31 cellular contexts compared by ENCODE assay signal in genomic region chr19:35157431-35157830, GRCh38. TPM values are rescaled to one million over a fixed set of nuclear protein-coding genes. Genes with fewer than 3 reads are reported as not detected.
DNase-seq lines count a peak whose midpoint lies in the region; ATAC-seq and TF ChIP-seq lines count a peak whose summit lies in the region.
"Had no signal": no experiment of that assay in that cellular context is flagged by ENCODE, and none has a peak within 500 bp of the region (broad histone marks: within the 10 kb centered on the region; RNA-seq: fewer than 3 reads in every experiment).

No MANE protein-coding gene starts in this region.

- CTCF ChIA-PET in CD4-positive, alpha-beta T cell (lab: Charles Lee), result interaction anchor here (1.0 kb wide), 1 partner anchor 23 kb away, joined by 3 read pairs; the partner anchor contains the start of gene LGI4
- CTCF ChIA-PET in activated CD8-positive, alpha-beta T cell treated with anti-CD3 and anti-CD28 coated beads for 36 hours (lab: Charles Lee), result interaction anchor here (1.0 kb wide), 1 partner anchor 30 kb away, joined by 3 read pairs; no protein-coding TSS in a partner anchor
- CTCF ChIA-PET in naive thymus-derived CD4-positive, alpha-beta T cell (lab: Charles Lee), result interaction anchor here (0.9 kb wide), 1 partner anchor 15 kb away, joined by 3 read pairs; the partner anchor contains the start of gene FXYD7

- POLR2A ChIA-PET in CD4-positive, alpha-beta T cell (lab: Charles Lee), result no interaction called here
- POLR2A ChIA-PET in activated CD8-positive, alpha-beta T cell treated with anti-CD3 and anti-CD28 coated beads for 36 hours (lab: Charles Lee), result interaction anchor here (0.9 to 2.0 kb wide), 3 partner anchors 10 to 49 kb away, joined by 3 to 9 read pairs (median 4); no protein-coding TSS in a partner anchor
- POLR2A ChIA-PET in naive thymus-derived CD4-positive, alpha-beta T cell (lab: Charles Lee), result interaction anchor here (0.7 to 1.1 kb wide), 2 partner anchors 18 to 49 kb away, joined by 3 to 4 read pairs; no protein-coding TSS in a partner anchor

- intact Hi-C loops in CD4-positive, alpha-beta T cell (cut with DNase I, micrococcal nuclease), result no loop called here
- intact Hi-C loops in activated CD8-positive, alpha-beta T cell treated with anti-CD3 and anti-CD28 coated beads for 36 hours (cut with micrococcal nuclease), result no loop called here
- intact Hi-C loops in naive thymus-derived CD4-positive, alpha-beta T cell (cut with micrococcal nuclease), result no loop called here
- intact Hi-C loops in dorsolateral prefrontal cortex (cut with DNase I), result loop anchor here (5.0 kb wide), 2 partner anchors 60 to 95 kb away; no protein-coding TSS in a partner anchor

- no peak for DNase-seq in activated T-cell treated with anti-CD3 and anti-CD28 coated beads, Interleukin-2, amount 50 U/mL, for 4 hours
- DNase-seq in activated T-cell treated with anti-CD3 and anti-CD28 coated beads for 4 hours (no peak), dorsolateral prefrontal cortex (no peak), putamen (ENCODE audit: low spot score) (no peak)
- no peak for DNase-seq in CD4-positive, alpha-beta T cell
- no peak for DNase-seq in activated CD8-positive, alpha-beta T cell treated with anti-CD3 and anti-CD28 coated beads for 36 hours
- DNase-seq in naive thymus-derived CD4-positive, alpha-beta T cell, result no peak
- DNase-seq: ACHN; activated CD4-positive, alpha-beta T cell treated with anti-CD3 and anti-CD28 coated beads, Interleukin-2, amount 50 U/mL, for 1 hour; gastrocnemius medialis; HCEC 1CT; KBM-7; lower lobe of right lung; MG63; NCI-H1417 treated with DMSO at 0.1 percent for 48 hours; NCI-H2081 treated with DMSO at 0.1 percent for 48 hours; NCI-H345; NCI-H748 treated with DMSO at 0.1 percent for 48 hours; stomach; thyroid gland had no signal

- peaks cover 23 to 32% of the 10 kb centered on the region in 2 donors for H3K4me1 ChIP-seq in naive thymus-derived CD4-positive, alpha-beta T cell (ENCODE audit: control insufficient read depth in 2 of 2, insufficient read depth in 2 of 2, low read length in 2 of 2)

- H3K27me3 ChIP-seq in CD4-positive, alpha-beta T cell (ENCODE audit: control insufficient read depth, insufficient read depth, low read length), result no peaks in the 10 kb centered on the region
- no peaks in the 10 kb centered on the region for H3K27me3 ChIP-seq in naive thymus-derived CD4-positive, alpha-beta T cell (ENCODE audit: control insufficient read depth in 2 of 2, insufficient read depth in 2 of 2, low read length in 2 of 2)
- H3K27me3 ChIP-seq in dorsolateral prefrontal cortex, result peaks cover 0 to 25% (median 7%) of the 10 kb centered on the region in 45 donors
- H3K27me3 ChIP-seq: MG63, SJSA1, thyroid gland had no signal

- TF ChIP-seq CTCF in CD4-positive, alpha-beta T cell (IDR thresholded peaks at IDR 0.05), result no peak
- TF ChIP-seq CTCF in activated CD8-positive, alpha-beta T cell treated with anti-CD3 and anti-CD28 coated beads for 36 hours (IDR thresholded peaks at IDR 0.05), result no peak
- no peak for TF ChIP-seq CTCF in dorsolateral prefrontal cortex (IDR thresholded peaks at IDR 0.05 in 54 of 56, conservative IDR thresholded peaks at IDR 0.05 in 2 of 56; ENCODE audit: low read depth in 1 of 56, partially characterized antibody in 56 of 56)

- peaks cover 3% of the 10 kb centered on the region for H3K9me3 Mint-ChIP-seq in activated T-cell treated with anti-CD3 and anti-CD28 coated beads, Interleukin-2, amount 50 U/mL, for 4 hours
- peaks cover 4% of the 10 kb centered on the region for H3K9me3 Mint-ChIP-seq in CD4-positive, alpha-beta T cell
- peaks cover 11% of the 10 kb centered on the region for H3K9me3 Mint-ChIP-seq in activated CD8-positive, alpha-beta T cell treated with anti-CD3 and anti-CD28 coated beads for 36 hours
- H3K9me3 Mint-ChIP-seq in naive thymus-derived CD4-positive, alpha-beta T cell, result peaks cover 0 to 12% (median 4%) of the 10 kb centered on the region in 11 donors

- no peak overlapping the region for H3K27ac ChIP-seq in CD4-positive, alpha-beta T cell (ENCODE audit: low read depth, low read length)
- H3K27ac ChIP-seq in naive thymus-derived CD4-positive, alpha-beta T cell (ENCODE audit: low read depth, low read length), result peak overlapping the region; percentile 94
- H3K27ac ChIP-seq in dorsolateral prefrontal cortex, result no peak overlapping the region
- H3K27ac ChIP-seq: gastrocnemius medialis, lower lobe of right lung, SJSA1, stomach, thyroid gland had no signal

- no peak overlapping the region for H3K4me3 ChIP-seq in naive thymus-derived CD4-positive, alpha-beta T cell (ENCODE audit: low read length)
- H3K4me3 ChIP-seq in dorsolateral prefrontal cortex, result no peak overlapping the region
- H3K4me3 ChIP-seq: gastrocnemius medialis, lower lobe of right lung, MG63, SJSA1, skin epidermis, stomach, thyroid gland had no signal

- peaks cover 35 to 67% (median 43%) of the 10 kb centered on the region in 3 experiments for H3K36me3 ChIP-seq in naive thymus-derived CD4-positive, alpha-beta T cell (ENCODE audit: control insufficient read depth in 2 of 3, insufficient read depth in 3 of 3, low read length in 3 of 3)
- H3K36me3 ChIP-seq: thyroid gland had no signal

- ATAC-seq in activated T-cell treated with anti-CD3 and anti-CD28 coated beads, Interleukin-2, amount 50 U/mL, for 4 hours, result no peak
- ATAC-seq in CD4-positive, alpha-beta T cell (ENCODE audit: poor library complexity), result no peak
- ATAC-seq in activated CD8-positive, alpha-beta T cell treated with anti-CD3 and anti-CD28 coated beads for 36 hours, result no peak
- ATAC-seq in naive thymus-derived CD4-positive, alpha-beta T cell, result no peak
- ATAC-seq: gastrocnemius medialis, lower lobe of right lung had no signal

- peak overlapping the region; percentile 98 for H3K27ac Mint-ChIP-seq in CD4-positive, alpha-beta T cell
- peak overlapping the region; percentile 99 for H3K27ac Mint-ChIP-seq in activated CD8-positive, alpha-beta T cell treated with anti-CD3 and anti-CD28 coated beads for 36 hours
- H3K27ac Mint-ChIP-seq in naive thymus-derived CD4-positive, alpha-beta T cell, result peak overlapping the region in 7 of 9 donors; percentile 29 to 99 (median 84)
- H3K27ac Mint-ChIP-seq: nephron had no signal

- H3K9me3 ChIP-seq in CD4-positive, alpha-beta T cell (ENCODE audit: control insufficient read depth, low read length), result no peaks in the 10 kb centered on the region
- H3K9me3 ChIP-seq in naive thymus-derived CD4-positive, alpha-beta T cell (ENCODE audit: control insufficient read depth in 2 of 3, low read length in 3 of 3), result peaks cover 0 to 5% (median 3%) of the 10 kb centered on the region in 3 experiments
- H3K9me3 ChIP-seq: SJSA1, thyroid gland had no signal

- peaks cover 48% of the 10 kb centered on the region for H3K36me3 Mint-ChIP-seq in activated T-cell treated with anti-CD3 and anti-CD28 coated beads, Interleukin-2, amount 50 U/mL, for 4 hours (ENCODE audit: insufficient read depth)
- peaks cover 86% of the 10 kb centered on the region for H3K36me3 Mint-ChIP-seq in CD4-positive, alpha-beta T cell (ENCODE audit: low read depth)
- H3K36me3 Mint-ChIP-seq in activated CD8-positive, alpha-beta T cell treated with anti-CD3 and anti-CD28 coated beads for 36 hours (ENCODE audit: low read depth), result peaks cover 74% of the 10 kb centered on the region
- peaks cover 22 to 59% (median 53%) of the 10 kb centered on the region in 5 donors for H3K36me3 Mint-ChIP-seq in naive thymus-derived CD4-positive, alpha-beta T cell

- H3K4me1 Mint-ChIP-seq in activated T-cell treated with anti-CD3 and anti-CD28 coated beads, Interleukin-2, amount 50 U/mL, for 4 hours (ENCODE audit: low read depth), result peaks cover 56% of the 10 kb centered on the region
- H3K4me1 Mint-ChIP-seq in CD4-positive, alpha-beta T cell (ENCODE audit: low read depth), result peaks cover 76% of the 10 kb centered on the region
- peaks cover 49% of the 10 kb centered on the region for H3K4me1 Mint-ChIP-seq in activated CD8-positive, alpha-beta T cell treated with anti-CD3 and anti-CD28 coated beads for 36 hours (ENCODE audit: low read depth)
- peaks cover 36 to 68% (median 55%) of the 10 kb centered on the region in 7 donors for H3K4me1 Mint-ChIP-seq in naive thymus-derived CD4-positive, alpha-beta T cell

- peak overlapping the region; percentile 99 for H3K4me3 Mint-ChIP-seq in activated T-cell treated with anti-CD3 and anti-CD28 coated beads, Interleukin-2, amount 50 U/mL, for 4 hours
- H3K4me3 Mint-ChIP-seq in CD4-positive, alpha-beta T cell, result peak overlapping the region; percentile 98
- peak overlapping the region; percentile 95 for H3K4me3 Mint-ChIP-seq in activated CD8-positive, alpha-beta T cell treated with anti-CD3 and anti-CD28 coated beads for 36 hours
- H3K4me3 Mint-ChIP-seq in naive thymus-derived CD4-positive, alpha-beta T cell, result peak overlapping the region in 9 of 10 donors; percentile 33 to 100 (median 99)

- H3K27me3 Mint-ChIP-seq in activated T-cell treated with anti-CD3 and anti-CD28 coated beads, Interleukin-2, amount 50 U/mL, for 4 hours (ENCODE audit: low read depth), result no peaks in the 10 kb centered on the region
- H3K27me3 Mint-ChIP-seq in CD4-positive, alpha-beta T cell, result no peaks in the 10 kb centered on the region
- no peaks in the 10 kb centered on the region for H3K27me3 Mint-ChIP-seq in activated CD8-positive, alpha-beta T cell treated with anti-CD3 and anti-CD28 coated beads for 36 hours
- peaks cover 0 to 2% (median 0%) of the 10 kb centered on the region in 5 donors for H3K27me3 Mint-ChIP-seq in naive thymus-derived CD4-positive, alpha-beta T cell

RNA-seq across cellular contexts. Expression of gene FXYD5, which starts 2.9 kb away (rescaled TPM):
- total RNA-seq in activated T-cell treated with anti-CD3 and anti-CD28 coated beads, Interleukin-2, amount 50 U/mL, for 4 hours, result 100 to 1,000 TPM; 363 to 466 (median 421) TPM
- total RNA-seq in CD4-positive, alpha-beta T cell, result 100 to 1,000 TPM; 587 to 615 TPM
- 100 to 1,000 TPM; 225 to 241 TPM for total RNA-seq in activated CD8-positive, alpha-beta T cell treated with anti-CD3 and anti-CD28 coated beads for 36 hours
- total RNA-seq in naive thymus-derived CD4-positive, alpha-beta T cell, result 100 to 1,000 TPM; 362 to 458 (median 387) TPM
- 100 to 1,000 TPM; 464 to 575 TPM for polyA plus RNA-seq in naive thymus-derived CD4-positive, alpha-beta T cell
- 10 to 100 TPM in 101 of 120 experiments, 1 to 10 TPM in 19; 5.8 to 36.4 (median 14.0) TPM for total RNA-seq in dorsolateral prefrontal cortex

RNA-seq across cellular contexts. Expression of gene FXYD7, which starts 14.4 kb away (rescaled TPM):
- total RNA-seq in activated T-cell treated with anti-CD3 and anti-CD28 coated beads, Interleukin-2, amount 50 U/mL, for 4 hours, result under 1 TPM in 1 of 3 donors, not detected in 2; 0.48 TPM
- 10 to 100 TPM; 15.3 to 15.6 TPM for total RNA-seq in CD4-positive, alpha-beta T cell
- total RNA-seq in activated CD8-positive, alpha-beta T cell treated with anti-CD3 and anti-CD28 coated beads for 36 hours, result under 1 TPM in 1 of 2 experiments, not detected in 1; 0.38 TPM
- 10 to 100 TPM in 1 of 5 experiments, 1 to 10 TPM in 4; 1.8 to 13.2 (median 3.5) TPM for total RNA-seq in naive thymus-derived CD4-positive, alpha-beta T cell
- 1 to 10 TPM; 2.1 to 2.6 TPM for polyA plus RNA-seq in naive thymus-derived CD4-positive, alpha-beta T cell
- 100 to 1,000 TPM in 116 of 120 experiments, 10 to 100 TPM in 4; 72.7 to 214 (median 155) TPM for total RNA-seq in dorsolateral prefrontal cortex
- total RNA-seq: dermis microvascular lymphatic vessel endothelial cell, lower lobe of right lung, osteocyte, renal cortical epithelial cell, RPMI7951, SJSA1 had no signal

RNA-seq across cellular contexts. Expression of gene FXYD1, which starts 18.8 kb away (rescaled TPM):
- total RNA-seq in activated T-cell treated with anti-CD3 and anti-CD28 coated beads, Interleukin-2, amount 50 U/mL, for 4 hours, result 1 to 10 TPM in 2 of 3 donors, under 1 TPM in 1; 0.95 to 1.6 (median 1.4) TPM
- total RNA-seq in CD4-positive, alpha-beta T cell, result 1 to 10 TPM; 2.1 to 2.4 TPM
- 1 to 10 TPM in 1 of 2 experiments, not detected in 1; 1.9 TPM for total RNA-seq in activated CD8-positive, alpha-beta T cell treated with anti-CD3 and anti-CD28 coated beads for 36 hours
- 1 to 10 TPM in 1 of 5 experiments, under 1 TPM in 2, not detected in 2; 0.46 to 1.2 (median 0.78) TPM for total RNA-seq in naive thymus-derived CD4-positive, alpha-beta T cell
- under 1 TPM in 1 of 2 donors, not detected in 1; 0.91 TPM for polyA plus RNA-seq in naive thymus-derived CD4-positive, alpha-beta T cell
- 100 to 1,000 TPM in 117 of 120 experiments, 10 to 100 TPM in 3; 86.4 to 482 (median 185) TPM for total RNA-seq in dorsolateral prefrontal cortex
- total RNA-seq: dermis microvascular lymphatic vessel endothelial cell; HT1080; renal cortical epithelial cell; RPMI7951; SJSA1; T-helper 1 cell treated with Interleukin-12 subunit alpha and Interleukin-12 subunit beta and Interleukin-4 antibody, amounts not matched to agents 30 ng/mL and 1 ng/mL, for 36 hours had no signal

RNA-seq across cellular contexts. Expression of gene LGI4, which starts 22.6 kb away (rescaled TPM):
- total RNA-seq in activated T-cell treated with anti-CD3 and anti-CD28 coated beads, Interleukin-2, amount 50 U/mL, for 4 hours, result under 1 TPM in 1 of 3 donors, not detected in 2; 0.14 TPM
- under 1 TPM; 0.69 to 0.70 TPM for total RNA-seq in CD4-positive, alpha-beta T cell
- total RNA-seq in activated CD8-positive, alpha-beta T cell treated with anti-CD3 and anti-CD28 coated beads for 36 hours, result under 1 TPM; 0.25 to 0.27 TPM
- 1 to 10 TPM in 1 of 5 experiments, under 1 TPM in 4; 0.19 to 1.6 (median 0.51) TPM for total RNA-seq in naive thymus-derived CD4-positive, alpha-beta T cell
- not detected for polyA plus RNA-seq in naive thymus-derived CD4-positive, alpha-beta T cell
- 100 to 1,000 TPM in 9 of 120 experiments, 10 to 100 TPM in 111; 44.4 to 136 (median 72.9) TPM for total RNA-seq in dorsolateral prefrontal cortex
- total RNA-seq: dermis microvascular lymphatic vessel endothelial cell, HT1080, renal cortical epithelial cell, SJSA1 had no signal

RNA-seq across cellular contexts. Expression of gene FXYD3, which starts 41.8 kb away (rescaled TPM):
- under 1 TPM; 0.23 to 0.63 (median 0.41) TPM for total RNA-seq in activated T-cell treated with anti-CD3 and anti-CD28 coated beads, Interleukin-2, amount 50 U/mL, for 4 hours
- total RNA-seq in CD4-positive, alpha-beta T cell, result not detected
- not detected for total RNA-seq in activated CD8-positive, alpha-beta T cell treated with anti-CD3 and anti-CD28 coated beads for 36 hours
- not detected for total RNA-seq in naive thymus-derived CD4-positive, alpha-beta T cell
- not detected for polyA plus RNA-seq in naive thymus-derived CD4-positive, alpha-beta T cell
- 10 to 100 TPM in 2 of 120 experiments, 1 to 10 TPM in 110, under 1 TPM in 5, not detected in 3; 0.55 to 17.3 (median 3.3) TPM for total RNA-seq in dorsolateral prefrontal cortex
- total RNA-seq: dermis microvascular lymphatic vessel endothelial cell; HT1080; mononuclear cell; osteocyte; renal cortical epithelial cell; SJSA1; T-helper 1 cell treated with Interleukin-12 subunit alpha and Interleukin-12 subunit beta and Interleukin-4 antibody, amounts not matched to agents 30 ng/mL and 1 ng/mL, for 36 hours had no signal
- polyA plus RNA-seq: BJ had no signal

Comparison
In these comparisons a context has a peak if more than half of its experiments do, and no peak if none do; other contexts are left out.
1. RNA of gene FXYD5, which starts 2.9 kb away (total RNA-seq): 587 to 615 TPM in CD4-positive, alpha-beta T cell, 363 to 466 TPM in activated T-cell treated with anti-CD3 and anti-CD28 coated beads, Interleukin-2, amount 50 U/mL, for 4 hours, 362 to 458 TPM in naive thymus-derived CD4-positive, alpha-beta T cell and 225 to 241 TPM in activated CD8-positive, alpha-beta T cell treated with anti-CD3 and anti-CD28 coated beads for 36 hours; 5.8 to 36.4 TPM in dorsolateral prefrontal cortex; every median in the first group is over 4 times any median in the second.
2. RNA of gene FXYD7, which starts 14.4 kb away (total RNA-seq): 72.7 to 214 TPM in dorsolateral prefrontal cortex; 15.3 to 15.6 TPM in CD4-positive, alpha-beta T cell, 1.8 to 13.2 TPM in naive thymus-derived CD4-positive, alpha-beta T cell, 0.38 TPM in activated CD8-positive, alpha-beta T cell treated with anti-CD3 and anti-CD28 coated beads for 36 hours and 0.48 TPM in activated T-cell treated with anti-CD3 and anti-CD28 coated beads, Interleukin-2, amount 50 U/mL, for 4 hours; every median in the first group is over 4 times any median in the second.
3. RNA of gene FXYD1, which starts 18.8 kb away (total RNA-seq): 86.4 to 482 TPM in dorsolateral prefrontal cortex; 2.1 to 2.4 TPM in CD4-positive, alpha-beta T cell, 1.9 TPM in activated CD8-positive, alpha-beta T cell treated with anti-CD3 and anti-CD28 coated beads for 36 hours, 0.95 to 1.6 TPM in activated T-cell treated with anti-CD3 and anti-CD28 coated beads, Interleukin-2, amount 50 U/mL, for 4 hours and 0.46 to 1.2 TPM in naive thymus-derived CD4-positive, alpha-beta T cell; every median in the first group is over 10 times any median in the second.
4. intact Hi-C loops: an anchor here in dorsolateral prefrontal cortex (5.0 kb wide); none called in CD4-positive, alpha-beta T cell, activated CD8-positive, alpha-beta T cell treated with anti-CD3 and anti-CD28 coated beads for 36 hours and naive thymus-derived CD4-positive, alpha-beta T cell.
5. Peak in every context shown above with its lines, with median percentiles within 50 percentile points of each other: H3K4me3 Mint-ChIP-seq and H3K27ac Mint-ChIP-seq.